In genomic region chr16:27862953-27863352, GRCh38 we compare ENCODE assay signal across 28 cellular contexts.
"Had no signal": no experiment of that assay in that cellular context is flagged by ENCODE, and none has a peak within 500 bp of the region (broad histone marks: within the 10 kb centered on the region; RNA-seq: fewer than 3 reads in every experiment).

No MANE protein-coding gene starts in this region.

- H3K9me3 ChIP-seq: colonic mucosa had no signal

- FAIRE-seq: colon, endometrium, endothelial cell of umbilical vein, frontal cortex had no signal

- H3K4me3 ChIP-seq: colonic mucosa, coronary artery, dorsolateral prefrontal cortex, esophagus muscularis mucosa, esophagus squamous epithelium, gastrocnemius medialis, gastroesophageal sphincter, heart left ventricle, heart right ventricle had no signal

- ATAC-seq: effector memory CD8-positive, alpha-beta T cell; esophagus mucosa; foreskin keratinocyte; gastrocnemius medialis; gastroesophageal sphincter; heart left ventricle; heart right ventricle had no signal

- H3K27ac ChIP-seq: colonic mucosa, coronary artery, dorsolateral prefrontal cortex, epithelial cell of prostate, esophagus muscularis mucosa, esophagus squamous epithelium, foreskin keratinocyte, gastrocnemius medialis, gastroesophageal sphincter, heart left ventricle, heart right ventricle had no signal

- H3K36me3 ChIP-seq: colonic mucosa, esophagus muscularis mucosa, esophagus squamous epithelium, gastrocnemius medialis, gastroesophageal sphincter, heart left ventricle, heart right ventricle had no signal

- H3K4me1 ChIP-seq: colonic mucosa, esophagus muscularis mucosa, esophagus squamous epithelium, foreskin keratinocyte, gastrocnemius medialis, gastroesophageal sphincter, heart left ventricle, heart right ventricle had no signal

- H3K27me3 ChIP-seq: colonic mucosa, dorsolateral prefrontal cortex, esophagus muscularis mucosa, foreskin keratinocyte, gastrocnemius medialis, gastroesophageal sphincter, heart left ventricle, heart right ventricle had no signal

- DNase-seq: colonic mucosa; cortex of kidney; dermis blood vessel endothelial cell; dorsolateral prefrontal cortex; effector CD4-positive, alpha-beta T cell; effector CD8-positive, alpha-beta T cell; effector memory CD4-positive, alpha-beta T cell; effector memory CD8-positive, alpha-beta T cell; endodermal cell; erythroblast; esophagus squamous epithelium; foreskin fibroblast; foreskin keratinocyte; foreskin melanocyte; gastrocnemius medialis; glutamatergic neuron; head of caudate nucleus; heart left ventricle; heart right ventricle had no signal
